ENCODE assay signal across 20 cellular contexts in the genomic region with DNA sequence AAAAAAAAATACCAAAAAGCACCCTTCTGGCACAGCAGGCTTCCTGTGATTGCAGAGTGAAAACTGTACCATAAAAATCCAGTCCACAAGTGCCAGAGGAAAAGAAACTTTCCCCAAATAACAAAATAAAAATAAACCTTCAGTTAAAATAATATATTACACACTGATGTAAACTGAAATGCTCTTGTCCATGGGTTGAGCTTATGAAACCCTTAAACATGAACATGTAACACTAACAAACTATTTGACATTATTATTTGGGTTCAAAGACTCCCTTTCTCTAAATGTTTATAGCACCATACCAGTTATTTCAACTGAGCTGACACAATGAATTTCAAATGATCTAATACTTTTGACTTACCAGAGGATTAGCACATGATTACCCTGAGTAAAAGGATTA.
DNase-seq lines count a peak whose midpoint lies in the region; ATAC-seq and TF ChIP-seq lines count a peak whose summit lies in the region.
"Had no signal": no experiment of that assay in that cellular context is flagged by ENCODE, and none has a peak within 500 bp of the region (broad histone marks: within the 10 kb centered on the region; RNA-seq: fewer than 3 reads in every experiment).

No MANE protein-coding gene starts in this region.

- H3K27me3 Mint-ChIP-seq in chondrocyte (ENCODE audit: low read depth) (no peaks in the 10 kb centered on the region), nephron (ENCODE audit: low read depth) (no peaks in the 10 kb centered on the region), type B pancreatic cell (no peaks in the 10 kb centered on the region)

- intact Hi-C loops in uterus (cut with DNase I; ENCODE audit: low total_unique reads), result no loop called here

- TF ChIP-seq CTCF in chondrocyte (IDR thresholded peaks at IDR 0.05), result no peak
- TF ChIP-seq CTCF in nephron (IDR thresholded peaks at IDR 0.05; ENCODE audit: unreplicated experiment in 3 of 3), result no peak
- no peak for TF ChIP-seq CTCF in uterus (IDR thresholded peaks at IDR 0.05)
- no peak for TF ChIP-seq CTCF in type B pancreatic cell (conservative IDR thresholded peaks at IDR 0.05)

- H3K4me3 Mint-ChIP-seq in chondrocyte (ENCODE audit: unreplicated experiment), result no peak overlapping the region
- no peak overlapping the region for H3K4me3 Mint-ChIP-seq in nephron
- H3K4me3 Mint-ChIP-seq in type B pancreatic cell, result no peak overlapping the region
- H3K4me3 Mint-ChIP-seq: HFFc6 had no signal

- H3K27ac Mint-ChIP-seq in chondrocyte (ENCODE audit: unreplicated experiment) (peak overlapping the region; percentile 50), nephron (peak overlapping the region; percentile 91 to 95 (median 92)), type B pancreatic cell (no peak overlapping the region)
- H3K27ac Mint-ChIP-seq: HFFc6 had no signal

- H3K4me1 Mint-ChIP-seq in chondrocyte (ENCODE audit: low read depth) (peaks cover 40% of the 10 kb centered on the region), nephron (peaks cover 53% of the 10 kb centered on the region), type B pancreatic cell (ENCODE audit: unreplicated experiment) (peaks cover 35% of the 10 kb centered on the region)

- peak overlapping the region; percentile 59 to 69 for H3K27ac ChIP-seq in uterus
- H3K27ac ChIP-seq: 22Rv1, C4-2B had no signal

- no peaks in the 10 kb centered on the region for H3K9me3 ChIP-seq in uterus

- H3K9me3 Mint-ChIP-seq in chondrocyte (ENCODE audit: low read depth), result no peaks in the 10 kb centered on the region
- H3K9me3 Mint-ChIP-seq in nephron, result no peaks in the 10 kb centered on the region
- H3K9me3 Mint-ChIP-seq in type B pancreatic cell, result no peaks in the 10 kb centered on the region
- H3K9me3 Mint-ChIP-seq: HFFc6 had no signal

- H3K36me3 Mint-ChIP-seq in chondrocyte (ENCODE audit: low read depth) (no peaks in the 10 kb centered on the region), nephron (ENCODE audit: low read depth) (no peaks in the 10 kb centered on the region), type B pancreatic cell (no peaks in the 10 kb centered on the region)

- H3K4me1 ChIP-seq in uterus, result peaks cover 0 to 7% of the 10 kb centered on the region in 2 donors

- no peak for ATAC-seq in HG03520 (IDR thresholded peaks at IDR 0.05; ENCODE audit: unreplicated experiment)
- ATAC-seq: HepG2, Right ventricle myocardium inferior had no signal

- H3K4me3 ChIP-seq in uterus, result no peak overlapping the region

- no peaks in the 10 kb centered on the region for H3K27me3 ChIP-seq in uterus

- no peaks in the 10 kb centered on the region for H3K36me3 ChIP-seq in uterus

- TF ChIP-seq POLR2A in uterus (IDR thresholded peaks at IDR 0.05), result no peak

- DNase-seq in NCI-H82 (lab: John Stamatoyannopoulos, UW) (peak; percentile 76), NCI-H82 treated with DMSO at 0.1 percent for 48 hours (lab: John Stamatoyannopoulos, UW; ENCODE audit: unreplicated experiment) (no peak), chondrocyte (ENCODE audit: low spot score) (no peak), uterus (no peak), NK-92 (lab: John Stamatoyannopoulos, UW; ENCODE audit: unreplicated experiment) (no peak), type B pancreatic cell (ENCODE audit: extremely low spot score, unreplicated experiment) (no peak)
- DNase-seq: COR-L47, DMS153, EL, HFFc6, MM.1S, NCI-H1105, NCI-H1694 treated with DMSO at 0.1 percent for 48 hours, NCI-H446 had no signal
